ENCODE assay signal across 1 cellular context in the genomic region with DNA sequence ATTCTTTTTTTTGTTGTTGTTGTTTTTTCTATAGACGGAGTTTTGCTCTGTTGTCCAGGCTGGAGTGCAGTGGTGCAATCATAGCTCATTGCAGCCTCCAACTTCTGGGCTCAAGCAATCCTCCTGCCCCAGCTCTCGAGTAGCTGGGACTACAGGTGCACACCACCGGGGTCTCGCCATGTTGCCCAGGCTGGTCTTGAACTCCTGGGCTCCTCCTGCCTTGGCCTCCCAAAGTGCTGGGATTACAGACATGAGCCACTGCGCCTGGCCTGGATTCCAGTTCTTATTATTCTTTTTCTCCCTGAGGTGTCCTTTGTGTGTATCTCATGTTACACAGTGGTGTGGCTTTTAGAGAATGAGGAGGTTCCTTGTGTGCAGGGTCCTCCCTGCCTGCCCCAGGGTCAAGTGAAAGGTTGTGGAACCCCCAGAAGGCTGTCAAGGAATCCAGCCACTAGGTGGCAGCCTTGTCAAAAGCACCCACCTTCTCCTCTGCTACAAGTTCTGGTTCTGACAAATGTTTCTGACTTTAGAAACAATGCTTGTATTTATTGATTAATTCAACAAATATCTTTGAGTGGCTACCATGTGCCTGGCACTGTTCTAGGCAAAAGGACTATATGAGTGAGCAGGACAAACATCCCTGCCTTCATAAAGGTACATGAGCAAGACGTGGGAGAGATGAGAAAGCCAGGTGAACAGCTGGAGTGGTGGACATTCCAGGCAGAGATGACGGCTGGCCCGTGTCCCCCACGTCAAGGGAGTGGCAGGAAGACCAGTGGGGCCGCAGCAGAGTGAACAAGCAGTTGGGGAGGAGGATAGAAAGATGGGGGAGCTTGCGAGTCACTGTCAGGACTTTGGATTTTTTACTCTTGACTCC.
TF ChIP-seq lines count a peak whose summit lies in the region.

No MANE protein-coding gene starts in this region.

TF ChIP-seq in HCT116, 20 proteins besides CTCF, POLR2A, EP300 and RAD21:
- no peak for TF ChIP-seq REST (IDR thresholded peaks at IDR 0.05; ENCODE audit: low read depth)
- TF ChIP-seq ZBTB33 (IDR thresholded peaks at IDR 0.05; ENCODE audit: extremely low read depth, insufficient replicate concordance, low read length): no peak
- no peak for TF ChIP-seq CEBPB (IDR thresholded peaks at IDR 0.05; ENCODE audit: low read depth)
- TF ChIP-seq ZFX (IDR thresholded peaks at IDR 0.05): no peak
- no peak for TF ChIP-seq YY1 (IDR thresholded peaks at IDR 0.05; ENCODE audit: extremely low read depth, insufficient replicate concordance, low read depth, low read length)
- no peak for TF ChIP-seq SRF (IDR thresholded peaks at IDR 0.05; ENCODE audit: low read depth)
- no peak for TF ChIP-seq SIN3A (IDR thresholded peaks at IDR 0.05; ENCODE audit: low read depth)
- TF ChIP-seq POLR2AphosphoS5 (IDR thresholded peaks at IDR 0.05; ENCODE audit: low read depth, low read length): no peak
- no peak for TF ChIP-seq ELF1 (IDR thresholded peaks at IDR 0.05; ENCODE audit: borderline replicate concordance, low read depth)
- no peak for TF ChIP-seq TCF7L2 (IDR thresholded peaks at IDR 0.05; ENCODE audit: borderline replicate concordance, extremely low read depth, insufficient read depth, insufficient read length)
- TF ChIP-seq MAX (IDR thresholded peaks at IDR 0.05): no peak
- no peak for TF ChIP-seq JUND (IDR thresholded peaks at IDR 0.05)
- no peak for TF ChIP-seq FOSL1 (IDR thresholded peaks at IDR 0.05; ENCODE audit: low read depth)
- no peak for TF ChIP-seq SP1 (IDR thresholded peaks at IDR 0.05; ENCODE audit: low read depth)
- no peak for TF ChIP-seq CBX3 (IDR thresholded peaks at IDR 0.05; ENCODE audit: low read depth)
- TF ChIP-seq, protein P1, sequence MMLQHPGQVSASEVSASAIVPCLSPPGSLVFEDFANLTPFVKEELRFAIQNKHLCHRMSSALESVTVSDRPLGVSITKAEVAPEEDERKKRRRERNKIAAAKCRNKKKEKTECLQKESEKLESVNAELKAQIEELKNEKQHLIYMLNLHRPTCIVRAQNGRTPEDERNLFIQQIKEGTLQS (IDR thresholded peaks at IDR 0.05): no peak
- TF ChIP-seq EZH2phosphoT487 (IDR thresholded peaks at IDR 0.05; ENCODE audit: borderline replicate concordance): no peak
